Comparison of ENCODE assay signal across 1 cellular context in genomic region chr5:58459860-58460726, GRCh38.
A peak's percentile ranks its signal among the peaks of the same experiment; 100 is the strongest.
TF ChIP-seq lines count a peak whose summit lies in the region.

Gene PLK2, minus strand, starts transcription at chr5:58460086. Its CDS starts 127 bp downstream, at chr5:58459959.

TF ChIP-seq in HEK293, 187 proteins besides CTCF, POLR2A, EP300 and RAD21 (continued from another document and continues in another):
- no peak for TF ChIP-seq PRDM2 (tag by site-specific recombination; IDR thresholded peaks at IDR 0.05; ENCODE audit: borderline replicate concordance)
- no peak for TF ChIP-seq ZNF23 (tag by site-specific recombination; IDR thresholded peaks at IDR 0.05; ENCODE audit: borderline replicate concordance)
- TF ChIP-seq ZNF549 (tag by site-specific recombination; IDR thresholded peaks at IDR 0.05): no peak
- no peak for TF ChIP-seq ZNF350 (tag by site-specific recombination; IDR thresholded peaks at IDR 0.05)
- TF ChIP-seq BCL11B (tag by site-specific recombination; IDR thresholded peaks at IDR 0.05; ENCODE audit: low read depth): 0 out of 2 replicates have a peak, but pooled peaks have one; percentile 17
- 0 out of 2 replicates have a peak, but pooled peaks have one; percentile 32 for TF ChIP-seq RBAK (tag by site-specific recombination; IDR thresholded peaks at IDR 0.05)
- no peak; the same call in 1 of the 2 replicates for TF ChIP-seq ZNF596 (tag by site-specific recombination; IDR thresholded peaks at IDR 0.05)
- peak; percentile 53; the same call in 1 of the 2 replicates for TF ChIP-seq ZBTB17 (tag by site-specific recombination; IDR thresholded peaks at IDR 0.05)
- TF ChIP-seq ZNF747 (tag by site-specific recombination; IDR thresholded peaks at IDR 0.05): no peak
- TF ChIP-seq ZNF426 (tag by site-specific recombination; IDR thresholded peaks at IDR 0.05): no peak
- TF ChIP-seq ZSCAN5A (tag by site-specific recombination; IDR thresholded peaks at IDR 0.05): peak; percentile 32; the same call in 1 of the 2 replicates
- peak; percentile 77 for TF ChIP-seq ZFHX2 (tag by site-specific recombination; conservative IDR thresholded peaks at IDR 0.05)
- 0 out of 2 replicates have a peak, but pooled peaks have one; percentile 26 for TF ChIP-seq ZNF449 (tag by site-specific recombination; IDR thresholded peaks at IDR 0.05)
- no peak for TF ChIP-seq ZNF518A (tag by site-specific recombination; conservative IDR thresholded peaks at IDR 0.05; ENCODE audit: low read depth)
- TF ChIP-seq ZNF211 (tag by site-specific recombination; IDR thresholded peaks at IDR 0.05; ENCODE audit: low read depth): no peak
- TF ChIP-seq ZNF645 (tag by site-specific recombination; IDR thresholded peaks at IDR 0.05): no peak
- peak; percentile 95 for TF ChIP-seq ZBTB26 (tag by site-specific recombination; optimal IDR thresholded peaks at IDR 0.05)
- TF ChIP-seq HOXC10 (CRISPR knock-in tag; IDR thresholded peaks at IDR 0.05): no peak
- no peak for TF ChIP-seq ZNF354C (tag by site-specific recombination; IDR thresholded peaks at IDR 0.05; ENCODE audit: borderline replicate concordance, low read depth)
- TF ChIP-seq ZBTB6 (tag by site-specific recombination; IDR thresholded peaks at IDR 0.05): no peak
- no peak for TF ChIP-seq AEBP2 (tag by site-specific recombination; IDR thresholded peaks at IDR 0.05; ENCODE audit: borderline replicate concordance)
- TF ChIP-seq ZNF621 (tag by site-specific recombination; IDR thresholded peaks at IDR 0.05): no peak
- no peak for TF ChIP-seq ZNF433 (tag by site-specific recombination; IDR thresholded peaks at IDR 0.05; ENCODE audit: low read depth)
- no peak for TF ChIP-seq ZNF155 (tag by site-specific recombination; IDR thresholded peaks at IDR 0.05)
- peak; percentile 71; the same call in 1 of the 2 replicates for TF ChIP-seq ZBTB20 (tag by site-specific recombination; IDR thresholded peaks at IDR 0.05)
- TF ChIP-seq YY1 (tag by site-specific recombination; IDR thresholded peaks at IDR 0.05): no peak; the same call in 1 of the 2 replicates
- 0 out of 2 replicates have a peak, but pooled peaks have one; percentile 44 for TF ChIP-seq ZNF169 (tag by site-specific recombination; IDR thresholded peaks at IDR 0.05)
- no peak for TF ChIP-seq ZNF146 (tag by site-specific recombination; IDR thresholded peaks at IDR 0.05)
- no peak for TF ChIP-seq MEIS1 (CRISPR knock-in tag; IDR thresholded peaks at IDR 0.05; ENCODE audit: borderline replicate concordance)
- TF ChIP-seq ZNF654 (tag by site-specific recombination; IDR thresholded peaks at IDR 0.05; ENCODE audit: low read depth): no peak
- no peak for TF ChIP-seq ZNF10 (tag by site-specific recombination; IDR thresholded peaks at IDR 0.05)
- TF ChIP-seq ZNF837 (tag by site-specific recombination; IDR thresholded peaks at IDR 0.05): no peak
- no peak for TF ChIP-seq PBX3 (CRISPR knock-in tag; IDR thresholded peaks at IDR 0.05)
- TF ChIP-seq KLF7 (tag by site-specific recombination; IDR thresholded peaks at IDR 0.05; ENCODE audit: borderline replicate concordance): no peak
- TF ChIP-seq ZNF585B (tag by site-specific recombination; IDR thresholded peaks at IDR 0.05): no peak
- no peak for TF ChIP-seq SETDB1 (IDR thresholded peaks at IDR 0.05; ENCODE audit: insufficient read length, low read length)
- TF ChIP-seq FEZF1 (tag by site-specific recombination; IDR thresholded peaks at IDR 0.05): no peak
- TF ChIP-seq ZNF560 (tag by site-specific recombination; IDR thresholded peaks at IDR 0.05; ENCODE audit: borderline replicate concordance): no peak
- TF ChIP-seq ZNF423 (tag by site-specific recombination; IDR thresholded peaks at IDR 0.05): no peak
- no peak for TF ChIP-seq ZNF701 (tag by site-specific recombination; IDR thresholded peaks at IDR 0.05)
- 0 out of 2 replicates have a peak, but pooled peaks have one; percentile 60 for TF ChIP-seq ZNF561 (tag by site-specific recombination; IDR thresholded peaks at IDR 0.05; ENCODE audit: borderline replicate concordance)
- TF ChIP-seq BCL11A (tag by site-specific recombination; IDR thresholded peaks at IDR 0.05; ENCODE audit: low read depth): no peak
